ENCODE assay signal across 8 cellular contexts in the genomic region with DNA sequence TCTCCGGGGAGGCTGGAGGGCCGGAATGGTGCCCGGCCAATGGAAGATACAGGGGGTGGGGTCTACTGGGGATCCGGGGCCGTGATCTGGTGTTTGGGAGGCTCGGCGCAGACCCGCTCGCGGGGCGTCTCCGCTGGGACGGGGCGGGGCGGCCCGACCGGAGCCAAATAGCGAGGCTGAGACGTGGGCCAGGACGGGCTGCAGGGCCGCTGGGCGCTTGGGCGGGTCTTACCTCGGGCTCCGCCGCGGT. TPM values are rescaled to one million over a fixed set of nuclear protein-coding genes. Genes with fewer than 3 reads are reported as not detected.
DNase-seq lines count a peak whose midpoint lies in the region; ATAC-seq, FAIRE-seq and TF ChIP-seq lines count a peak whose summit lies in the region.

No MANE protein-coding gene starts in this region.

- no peak for FAIRE-seq in A549 (lab: Jason Lieb, UNC)

- H3K4me3 ChIP-seq in A549, result peak overlapping the region; percentile 79
- peak overlapping the region; percentile 70 for H3K4me3 ChIP-seq in parathyroid adenoma (ENCODE audit: low read depth, low read length)
- peak overlapping the region; percentile 76 to 94 for H3K4me3 ChIP-seq in uterus

- TF ChIP-seq RAD21 in A549 (conservative IDR thresholded peaks at IDR 0.05 in 1 of 2, IDR thresholded peaks at IDR 0.05 in 1 of 2), result no peak

- H3K9ac ChIP-seq in parathyroid adenoma, result no peak overlapping the region

- H3K4me1 ChIP-seq in A549 (peaks cover 35% of the 10 kb centered on the region), parathyroid adenoma (no peaks in the 10 kb centered on the region), uterus (peaks cover 4 to 5% of the 10 kb centered on the region in 2 donors)

- POLR2A ChIA-PET in A549 (lab: Yijun Ruan, JAX), result interaction anchor here (2.0 kb wide), 1 partner anchor 110 kb away, joined by 6 read pairs; no protein-coding TSS in a partner anchor

- no peaks in the 10 kb centered on the region for H3K27me3 ChIP-seq in parathyroid adenoma (ENCODE audit: control insufficient read depth, insufficient read depth, low read length)
- no peaks in the 10 kb centered on the region for H3K27me3 ChIP-seq in uterus

- ATAC-seq in A549 (peak; percentile 86 to 95), GM19023 (IDR thresholded peaks at IDR 0.05; ENCODE audit: unreplicated experiment) (peak; percentile 66), HG03159 (IDR thresholded peaks at IDR 0.05; ENCODE audit: unreplicated experiment) (peak; percentile 55)

- H3K4me2 ChIP-seq in A549, result peak overlapping the region; percentile 95
- H3K4me2 ChIP-seq in parathyroid adenoma (ENCODE audit: low read length), result peak overlapping the region; percentile 95

- TF ChIP-seq CTCF in A549 (IDR thresholded peaks at IDR 0.05) (no peak), parathyroid adenoma (IDR thresholded peaks at IDR 0.05) (no peak), uterus (IDR thresholded peaks at IDR 0.05) (no peak)

- 2% methylated on average over 21 of the region's 27 CpGs for WGBS in A549 (ENCODE audit: missing lambda C conversion rate)

- CTCF ChIA-PET in A549 (lab: Yijun Ruan, JAX), result interaction anchor here (2.4 kb wide), 1 partner anchor 39 kb away, joined by 9 read pairs; no protein-coding TSS in a partner anchor

- DNase-seq in A549 (ENCODE audit: low read depth in 1 of 2, low spot score in 1 of 2), result peak; percentile 87
- DNase-seq in activated gamma-delta T cell treated with anti-CD3 and anti-CD28 coated beads, Interleukin-2, amount 50 U/mL, for 16 hours (ENCODE audit: low read depth), result peak; percentile 44
- DNase-seq in germinal center (ENCODE audit: low spot score), result peak; percentile 76
- peak; percentile 75 to 85 for DNase-seq in uterus

- intact Hi-C loops in uterus (cut with DNase I; ENCODE audit: low total_unique reads), result no loop called here

- H3K36me3 ChIP-seq in parathyroid adenoma (ENCODE audit: control insufficient read depth, insufficient read depth, low read length) (no peaks in the 10 kb centered on the region), uterus (no peaks in the 10 kb centered on the region)

- TF ChIP-seq POLR2A in A549 (IDR thresholded peaks at IDR 0.05; ENCODE audit: low read length), result no peak; the same call in 1 of the 2 replicates
- TF ChIP-seq POLR2A in Raji (IDR thresholded peaks at IDR 0.05; ENCODE audit: insufficient read depth, low read depth, low read length), result peak; percentile 63; the same call in 1 of the 2 replicates
- no peak for TF ChIP-seq POLR2A in uterus (IDR thresholded peaks at IDR 0.05)

- H2AFZ ChIP-seq in parathyroid adenoma, result peak overlapping the region; percentile 84

- TF ChIP-seq EP300 in A549 (IDR thresholded peaks at IDR 0.05), result no peak

- peaks cover 3% of the 10 kb centered on the region for H3K79me2 ChIP-seq in parathyroid adenoma

- H3K9me3 ChIP-seq in A549 (no peaks in the 10 kb centered on the region), parathyroid adenoma (ENCODE audit: control insufficient read depth, low read length) (no peaks in the 10 kb centered on the region), uterus (no peaks in the 10 kb centered on the region)

- peak overlapping the region; percentile 90 to 94 for H3K27ac ChIP-seq in A549
- peak overlapping the region; percentile 72 for H3K27ac ChIP-seq in parathyroid adenoma
- peak overlapping the region; percentile 96 to 97 for H3K27ac ChIP-seq in uterus

TF ChIP-seq in A549, 52 proteins besides CTCF, POLR2A, EP300 and RAD21:
- no peak for TF ChIP-seq JUNB (IDR thresholded peaks at IDR 0.05)
- TF ChIP-seq, protein P1, sequence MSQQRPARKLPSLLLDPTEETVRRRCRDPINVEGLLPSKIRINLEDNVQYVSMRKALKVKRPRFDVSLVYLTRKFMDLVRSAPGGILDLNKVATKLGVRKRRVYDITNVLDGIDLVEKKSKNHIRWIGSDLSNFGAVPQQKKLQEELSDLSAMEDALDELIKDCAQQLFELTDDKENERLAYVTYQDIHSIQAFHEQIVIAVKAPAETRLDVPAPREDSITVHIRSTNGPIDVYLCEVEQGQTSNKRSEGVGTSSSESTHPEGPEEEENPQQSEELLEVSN (IDR thresholded peaks at IDR 0.05; ENCODE audit: borderline replicate concordance, low read depth), result no peak
- TF ChIP-seq KDM1A (IDR thresholded peaks at IDR 0.05; ENCODE audit: low read depth), result no peak
- TF ChIP-seq, protein P2, sequence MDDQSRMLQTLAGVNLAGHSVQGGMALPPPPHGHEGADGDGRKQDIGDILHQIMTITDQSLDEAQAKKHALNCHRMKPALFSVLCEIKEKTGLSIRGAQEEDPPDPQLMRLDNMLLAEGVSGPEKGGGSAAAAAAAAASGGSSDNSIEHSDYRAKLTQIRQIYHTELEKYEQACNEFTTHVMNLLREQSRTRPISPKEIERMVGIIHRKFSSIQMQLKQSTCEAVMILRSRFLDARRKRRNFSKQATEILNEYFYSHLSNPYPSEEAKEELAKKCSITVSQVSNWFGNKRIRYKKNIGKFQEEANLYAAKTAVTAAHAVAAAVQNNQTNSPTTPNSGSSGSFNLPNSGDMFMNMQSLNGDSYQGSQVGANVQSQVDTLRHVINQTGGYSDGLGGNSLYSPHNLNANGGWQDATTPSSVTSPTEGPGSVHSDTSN (IDR thresholded peaks at IDR 0.05), result no peak
- no peak for TF ChIP-seq SMC3 (IDR thresholded peaks at IDR 0.05)
- TF ChIP-seq HOXB13 (CRISPR knock-in tag; IDR thresholded peaks at IDR 0.05; ENCODE audit: low read depth), result no peak
- no peak for TF ChIP-seq TFCP2L1 (CRISPR knock-in tag; IDR thresholded peaks at IDR 0.05)
- TF ChIP-seq EHF (CRISPR knock-in tag; IDR thresholded peaks at IDR 0.05), result no peak
- no peak for TF ChIP-seq MAFK (IDR thresholded peaks at IDR 0.05; ENCODE audit: partially characterized antibody)
- TF ChIP-seq FOSB (CRISPR knock-in tag; IDR thresholded peaks at IDR 0.05), result no peak
- TF ChIP-seq MAZ (IDR thresholded peaks at IDR 0.05; ENCODE audit: borderline replicate concordance, low read depth, low read length), result no peak

RNA-seq across cellular contexts. Expression of a gene that starts 0.6 kb away (rescaled TPM):
- 21.9 and 26.7 TPM in 2 replicates for polyA plus RNA-seq in A549 (2011; rRNA removed)
- 4.1 and 5.0 TPM in 2 replicates for polyA plus RNA-seq in A549 (2012; cell fraction: cytosol; rRNA removed)
- 3.9 and 6.9 TPM in 2 replicates for polyA plus RNA-seq in A549 (2012; cell fraction: nucleus; rRNA removed)
- 5.6 to 7.6 TPM (median 5.9 TPM) in 3 replicates for polyA plus RNA-seq in A549 (2017; fragmentation: RNase III; extraction: RNeasy Plus Mini Kit Qiagen cat#74134 plus additional on column Dnase treatment)
- polyA minus RNA-seq in A549 (2011; rRNA and poly(A)+ RNA removed), result 71.5 and 84.4 TPM in 2 replicates
- 100 to 1,000 TPM in 2 of 4 donors, 10 to 100 TPM in 2; 45.6 to 141 (median 90.0) TPM for total RNA-seq in uterus

RNA-seq across cellular contexts. Expression of a gene that starts 0.8 kb away (rescaled TPM):
- polyA plus RNA-seq in A549 (2011; rRNA removed), result 3.7 and 6.1 TPM in 2 replicates
- 0.59 and 1.0 TPM in 2 replicates for polyA plus RNA-seq in A549 (2012; cell fraction: cytosol; rRNA removed)
- polyA plus RNA-seq in A549 (2012; cell fraction: nucleus; rRNA removed), result 0.40 and 0.59 TPM in 2 replicates
- polyA plus RNA-seq in A549 (2017; fragmentation: RNase III; extraction: RNeasy Plus Mini Kit Qiagen cat#74134 plus additional on column Dnase treatment), result 0.98 to 1.3 TPM (median 1.2 TPM) in 3 replicates
- 9.0 and 9.7 TPM in 2 replicates for polyA minus RNA-seq in A549 (2011; rRNA and poly(A)+ RNA removed)
- 1 to 10 TPM in 3 of 4 donors, under 1 TPM in 1; 0.77 to 5.6 (median 3.5) TPM for total RNA-seq in uterus

Comparison
In these comparisons a context has a peak if more than half of its experiments do, and no peak if none do; other contexts are left out.
1. Peak in every context shown above with its lines: DNase-seq, ATAC-seq, H3K4me3 ChIP-seq and H3K27ac ChIP-seq.